1 cellular context compared by ENCODE assay signal in genomic region chr7:151819826-151820225, GRCh38.
TF ChIP-seq lines count a peak whose summit lies in the region.

No MANE protein-coding gene starts in this region.

TF ChIP-seq in GM23338, 12 proteins besides CTCF, POLR2A, EP300 and RAD21 (continued from another document):
- TF ChIP-seq ETS1 (IDR thresholded peaks at IDR 0.05), result no peak
- no peak for TF ChIP-seq POLR2AphosphoS5 (IDR thresholded peaks at IDR 0.05; ENCODE audit: low read depth)
- TF ChIP-seq ZNF462 (CRISPR knock-in tag; IDR thresholded peaks at IDR 0.05), result no peak
- TF ChIP-seq ZNF114 (CRISPR knock-in tag; IDR thresholded peaks at IDR 0.05), result no peak
- TF ChIP-seq NANOG (IDR thresholded peaks at IDR 0.05; ENCODE audit: borderline replicate concordance), result no peak
- TF ChIP-seq JUNB (IDR thresholded peaks at IDR 0.05; ENCODE audit: unreplicated experiment), result no peak
- TF ChIP-seq STAT1 (IDR thresholded peaks at IDR 0.05; ENCODE audit: unreplicated experiment), result no peak
- TF ChIP-seq EZH2 (IDR thresholded peaks at IDR 0.05; ENCODE audit: low read depth, unreplicated experiment), result no peak
- TF ChIP-seq, protein P1, sequence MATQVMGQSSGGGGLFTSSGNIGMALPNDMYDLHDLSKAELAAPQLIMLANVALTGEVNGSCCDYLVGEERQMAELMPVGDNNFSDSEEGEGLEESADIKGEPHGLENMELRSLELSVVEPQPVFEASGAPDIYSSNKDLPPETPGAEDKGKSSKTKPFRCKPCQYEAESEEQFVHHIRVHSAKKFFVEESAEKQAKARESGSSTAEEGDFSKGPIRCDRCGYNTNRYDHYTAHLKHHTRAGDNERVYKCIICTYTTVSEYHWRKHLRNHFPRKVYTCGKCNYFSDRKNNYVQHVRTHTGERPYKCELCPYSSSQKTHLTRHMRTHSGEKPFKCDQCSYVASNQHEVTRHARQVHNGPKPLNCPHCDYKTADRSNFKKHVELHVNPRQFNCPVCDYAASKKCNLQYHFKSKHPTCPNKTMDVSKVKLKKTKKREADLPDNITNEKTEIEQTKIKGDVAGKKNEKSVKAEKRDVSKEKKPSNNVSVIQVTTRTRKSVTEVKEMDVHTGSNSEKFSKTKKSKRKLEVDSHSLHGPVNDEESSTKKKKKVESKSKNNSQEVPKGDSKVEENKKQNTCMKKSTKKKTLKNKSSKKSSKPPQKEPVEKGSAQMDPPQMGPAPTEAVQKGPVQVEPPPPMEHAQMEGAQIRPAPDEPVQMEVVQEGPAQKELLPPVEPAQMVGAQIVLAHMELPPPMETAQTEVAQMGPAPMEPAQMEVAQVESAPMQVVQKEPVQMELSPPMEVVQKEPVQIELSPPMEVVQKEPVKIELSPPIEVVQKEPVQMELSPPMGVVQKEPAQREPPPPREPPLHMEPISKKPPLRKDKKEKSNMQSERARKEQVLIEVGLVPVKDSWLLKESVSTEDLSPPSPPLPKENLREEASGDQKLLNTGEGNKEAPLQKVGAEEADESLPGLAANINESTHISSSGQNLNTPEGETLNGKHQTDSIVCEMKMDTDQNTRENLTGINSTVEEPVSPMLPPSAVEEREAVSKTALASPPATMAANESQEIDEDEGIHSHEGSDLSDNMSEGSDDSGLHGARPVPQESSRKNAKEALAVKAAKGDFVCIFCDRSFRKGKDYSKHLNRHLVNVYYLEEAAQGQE (IDR thresholded peaks at IDR 0.05; ENCODE audit: unreplicated experiment), result no peak
